Comparison of ENCODE assay signal across 20 cellular contexts in the genomic region with DNA sequence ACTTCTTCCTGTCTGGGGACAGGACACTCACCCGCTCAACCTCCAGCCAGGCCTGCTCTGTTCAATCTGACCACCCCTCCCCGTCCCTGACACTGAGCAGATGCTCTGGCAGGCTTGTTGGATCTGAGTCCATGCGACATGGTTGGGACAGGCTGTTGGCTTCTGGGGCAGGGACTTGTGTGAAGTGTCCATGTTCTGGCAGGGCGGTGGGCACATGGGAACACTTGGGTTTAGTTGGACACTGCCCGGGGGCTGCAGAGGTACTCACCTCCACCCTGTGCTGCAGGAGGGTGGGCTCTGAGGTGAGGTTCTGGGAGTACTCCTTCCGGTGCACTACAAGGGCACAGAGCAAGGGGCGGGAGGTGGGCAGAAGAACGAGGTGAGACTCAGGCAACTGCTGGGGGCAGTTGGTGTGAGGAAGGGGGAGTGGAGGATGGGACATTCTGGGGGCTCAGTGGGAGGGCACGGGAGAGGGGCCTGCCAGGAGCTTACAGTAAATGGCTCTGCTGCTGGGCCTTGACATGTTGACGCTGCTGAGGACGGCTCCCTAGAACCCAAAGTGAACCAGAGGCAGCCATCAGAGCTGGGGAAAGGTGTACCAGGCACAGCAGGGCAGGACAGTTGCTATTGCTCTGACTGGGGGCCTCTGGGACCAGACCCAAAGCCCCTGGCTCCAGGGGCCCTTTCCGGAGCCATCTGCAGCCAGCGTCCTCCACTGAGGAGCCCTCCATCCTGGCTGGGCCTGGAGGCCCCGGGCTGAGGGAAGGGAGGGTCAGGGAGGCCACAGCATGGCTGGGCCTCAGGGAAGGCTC. TPM values are rescaled to one million over a fixed set of nuclear protein-coding genes. Genes with fewer than 3 reads are reported as not detected.
DNase-seq lines count a peak whose midpoint lies in the region; ATAC-seq and TF ChIP-seq lines count a peak whose summit lies in the region.
"Had no signal": no experiment of that assay in that cellular context is flagged by ENCODE, and none has a peak within 500 bp of the region (broad histone marks: within the 10 kb centered on the region; RNA-seq: fewer than 3 reads in every experiment).

No MANE protein-coding gene starts in this region.

- DNase-seq in activated naive CD4-positive, alpha-beta T cell treated with Interleukin-2 at 50 U/mL for 16 hours, result peak; percentile 0
- DNase-seq in activated naive CD4-positive, alpha-beta T cell treated with anti-CD3 and anti-CD28 coated beads, Interleukin-2, amount 10 ng/mL, durations not matched to agents 7 days and 5 days, result no peak
- DNase-seq in cardiac septum (ENCODE audit: low spot score) (peak; percentile 58), natural killer cell (peak; percentile 5), uterus (peak; percentile 17 to 23), DMS79 (lab: John Stamatoyannopoulos, UW) (no peak), glomerular visceral epithelial cell (ENCODE audit: extremely low spot score) (no peak), dedifferentiated amniotic fluid mesenchymal stem cell (ENCODE audit: extremely low spot score) (no peak)
- DNase-seq: activated CD4-positive, alpha-beta T cell treated with anti-CD3 and anti-CD28 coated beads, Interleukin-2, amount 10 ng/mL, durations not matched to agents 7 days and 5 days; activated gamma-delta T cell treated with Interleukin-2 at 50 U/mL for 16 hours; DMS153; HFFc6; hippocampal formation; NCI-H2029 had no signal

- TF ChIP-seq POLR2A in uterus (IDR thresholded peaks at IDR 0.05), result no peak

- H3K27ac ChIP-seq in uterus, result no peak overlapping the region
- H3K27ac ChIP-seq: cardiac muscle cell, skin epidermis had no signal

- CTCF ChIA-PET in activated naive CD4-positive, alpha-beta T cell treated with anti-CD3 and anti-CD28 coated beads, Interleukin-2, amount 10 ng/mL, durations not matched to agents 7 days and 5 days (lab: Charles Lee), result interaction anchor here (1.0 to 1.6 kb wide), 3 partner anchors 13 to 122 kb away, joined by 3 to 7 read pairs (median 4); no protein-coding TSS in a partner anchor

- no peak for ATAC-seq in natural killer cell

- no peak overlapping the region for H3K4me3 Mint-ChIP-seq in activated naive CD4-positive, alpha-beta T cell treated with anti-CD3 and anti-CD28 coated beads, Interleukin-2, amount 10 ng/mL, durations not matched to agents 7 days and 5 days
- H3K4me3 Mint-ChIP-seq in natural killer cell, result no peak overlapping the region
- H3K4me3 Mint-ChIP-seq: activated CD4-positive, alpha-beta T cell treated with anti-CD3 and anti-CD28 coated beads, Interleukin-2, amount 10 ng/mL, durations not matched to agents 7 days and 5 days; HFFc6 had no signal

- no peaks in the 10 kb centered on the region for H3K27me3 ChIP-seq in uterus
- H3K27me3 ChIP-seq: cardiac muscle cell had no signal

- H3K4me1 ChIP-seq in uterus, result no peaks in the 10 kb centered on the region

- H3K4me3 ChIP-seq in uterus, result no peak overlapping the region
- H3K4me3 ChIP-seq: cardiac muscle cell, lung, skin epidermis had no signal

- H3K36me3 ChIP-seq in uterus, result no peaks in the 10 kb centered on the region
- H3K36me3 ChIP-seq: cardiac muscle cell had no signal

- H3K27me3 Mint-ChIP-seq in activated naive CD4-positive, alpha-beta T cell treated with anti-CD3 and anti-CD28 coated beads, Interleukin-2, amount 10 ng/mL, durations not matched to agents 7 days and 5 days, result peaks cover 9% of the 10 kb centered on the region
- peaks cover 5% of the 10 kb centered on the region in 2 donors for H3K27me3 Mint-ChIP-seq in natural killer cell (ENCODE audit: low read depth in 2 of 2)
- H3K27me3 Mint-ChIP-seq: activated CD4-positive, alpha-beta T cell treated with anti-CD3 and anti-CD28 coated beads, Interleukin-2, amount 10 ng/mL, durations not matched to agents 7 days and 5 days had no signal

- no peaks in the 10 kb centered on the region for H3K9me3 Mint-ChIP-seq in activated naive CD4-positive, alpha-beta T cell treated with anti-CD3 and anti-CD28 coated beads, Interleukin-2, amount 10 ng/mL, durations not matched to agents 7 days and 5 days
- no peaks in the 10 kb centered on the region for H3K9me3 Mint-ChIP-seq in natural killer cell
- H3K9me3 Mint-ChIP-seq: activated CD4-positive, alpha-beta T cell treated with anti-CD3 and anti-CD28 coated beads, Interleukin-2, amount 10 ng/mL, durations not matched to agents 7 days and 5 days; HFFc6 had no signal

- no peaks in the 10 kb centered on the region for H3K4me1 Mint-ChIP-seq in activated naive CD4-positive, alpha-beta T cell treated with anti-CD3 and anti-CD28 coated beads, Interleukin-2, amount 10 ng/mL, durations not matched to agents 7 days and 5 days
- H3K4me1 Mint-ChIP-seq in natural killer cell, result peaks cover 0 to 9% of the 10 kb centered on the region in 2 donors
- H3K4me1 Mint-ChIP-seq: activated CD4-positive, alpha-beta T cell treated with anti-CD3 and anti-CD28 coated beads, Interleukin-2, amount 10 ng/mL, durations not matched to agents 7 days and 5 days had no signal

- H3K9me3 ChIP-seq in uterus, result no peaks in the 10 kb centered on the region

- H3K27ac Mint-ChIP-seq in activated naive CD4-positive, alpha-beta T cell treated with anti-CD3 and anti-CD28 coated beads, Interleukin-2, amount 10 ng/mL, durations not matched to agents 7 days and 5 days, result no peak overlapping the region
- H3K27ac Mint-ChIP-seq in natural killer cell, result no peak overlapping the region
- H3K27ac Mint-ChIP-seq: activated CD4-positive, alpha-beta T cell treated with anti-CD3 and anti-CD28 coated beads, Interleukin-2, amount 10 ng/mL, durations not matched to agents 7 days and 5 days; HFFc6 had no signal

- no peak for TF ChIP-seq CTCF in natural killer cell (IDR thresholded peaks at IDR 0.05)
- TF ChIP-seq CTCF in uterus (IDR thresholded peaks at IDR 0.05), result no peak

- intact Hi-C loops in cardiac septum (cut with DNase I) (no loop called here), natural killer cell (cut with micrococcal nuclease) (no loop called here), uterus (cut with DNase I; ENCODE audit: low total_unique reads) (no loop called here)

- H3K36me3 Mint-ChIP-seq in activated naive CD4-positive, alpha-beta T cell treated with anti-CD3 and anti-CD28 coated beads, Interleukin-2, amount 10 ng/mL, durations not matched to agents 7 days and 5 days, result no peaks in the 10 kb centered on the region
- no peaks in the 10 kb centered on the region for H3K36me3 Mint-ChIP-seq in natural killer cell

RNA-seq across cellular contexts. Expression of a gene that starts 2.3 kb away (rescaled TPM):
- total RNA-seq in cardiac septum (not detected), natural killer cell (under 1 TPM in 1 of 3 donors, not detected in 2; 0.47 TPM), uterus (under 1 TPM in 2 of 4 donors, not detected in 2; 0.26 to 0.29 TPM)
- total RNA-seq: activated CD4-positive, alpha-beta T cell treated with anti-CD3 and anti-CD28 coated beads, Interleukin-2, amount 10 ng/mL, durations not matched to agents 7 days and 5 days; cardiac muscle cell; epithelial cell of proximal tubule; HFFc6; RPMI7951; T-helper 2 cell treated with Interferon-gamma antibody and Interleukin-4, amounts not matched to agents 100 ng/mL and 5 ng/mL, for 36 hours had no signal

RNA-seq across cellular contexts. Expression of a gene that starts 20.6 kb away (rescaled TPM):
- total RNA-seq in cardiac septum, result 93.2 TPM
- 1 to 10 TPM; 1.7 to 3.0 (median 3.0) TPM for total RNA-seq in natural killer cell
- 100 to 1,000 TPM in 1 of 4 donors, 10 to 100 TPM in 3; 39.1 to 104 (median 61.0) TPM for total RNA-seq in uterus

RNA-seq across cellular contexts. Expression of a gene that starts 49.4 kb away (rescaled TPM):
- 2.6 TPM for total RNA-seq in cardiac septum
- under 1 TPM in 2 of 3 donors, not detected in 1; 0.07 to 0.35 TPM for total RNA-seq in natural killer cell
- 10 to 100 TPM in 3 of 4 donors, under 1 TPM in 1; 0.51 to 24.8 (median 22.3) TPM for total RNA-seq in uterus
- total RNA-seq: epithelial cell of proximal tubule had no signal

Comparison
In these comparisons a context has a peak if more than half of its experiments do, and no peak if none do; other contexts are left out.
1. DNase-seq: peak in activated naive CD4-positive, alpha-beta T cell treated with Interleukin-2 at 50 U/mL for 16 hours (single experiment), cardiac septum (single experiment), natural killer cell (single experiment) and uterus (2 of 2); none in activated naive CD4-positive, alpha-beta T cell treated with anti-CD3 and anti-CD28 coated beads, Interleukin-2, amount 10 ng/mL, durations not matched to agents 7 days and 5 days (single experiment), DMS79 (single experiment), glomerular visceral epithelial cell (single experiment) and dedifferentiated amniotic fluid mesenchymal stem cell (single experiment).
2. RNA of a gene that starts 20.6 kb away (total RNA-seq): 93.2 TPM in cardiac septum (single experiment) and 39.1 to 104 TPM in uterus; 1.7 to 3.0 TPM in natural killer cell; every median in the first group is over 10 times any median in the second.